Comparison of ENCODE assay signal across 8 cellular contexts in genomic region chr11:832529-833113, GRCh38. TPM values are rescaled to one million over a fixed set of nuclear protein-coding genes. Genes with fewer than 3 reads are reported as not detected.
DNase-seq lines count a peak whose midpoint lies in the region; ATAC-seq and TF ChIP-seq lines count a peak whose summit lies in the region.

Gene CD151, plus strand, starts transcription at chr11:832952. Its CDS starts 3,118 bp downstream, at chr11:836070.

- ATAC-seq in HG02981 (IDR thresholded peaks at IDR 0.05; ENCODE audit: unreplicated experiment) (peak; percentile 40), RWPE2 (ENCODE audit: low read depth) (no peak; the same call in 2 of the 3 replicates), body of pancreas (peak; percentile 60), gastrocnemius medialis (peak; percentile 34 to 65)

- DNase-seq in NCI-H1092 treated with DMSO at 0.1 percent for 48 hours (lab: John Stamatoyannopoulos, UW) (peak; percentile 9), NCI-H1092 (lab: John Stamatoyannopoulos, UW) (no peak), RWPE2 (ENCODE audit: low spot score) (no peak), body of pancreas (peak; percentile 66 to 79 (median 70)), gastrocnemius medialis (peak in 1 of 2 donors; percentile 44), pons (ENCODE audit: low spot score) (no peak)

- WGBS in body of pancreas, 2 donors, result 3 to 12% methylated on average over 3 to 60 of the region's 67 CpGs

- no peaks in the 10 kb centered on the region for H3K9me3 ChIP-seq in RWPE2 (ENCODE audit: severe bottlenecking)
- H3K9me3 ChIP-seq in body of pancreas, result no peaks in the 10 kb centered on the region
- no peaks in the 10 kb centered on the region for H3K9me3 ChIP-seq in iPS-15b (ENCODE audit: control insufficient read depth, insufficient read depth, low read length)
- H3K9me3 ChIP-seq in gastrocnemius medialis, result no peaks in the 10 kb centered on the region

- in situ Hi-C loops in gastrocnemius medialis (cut with MboI; ENCODE audit: low sequenced_read_pairs in 4 of 4), result no loop called here

- TF ChIP-seq CTCF in RWPE2 (IDR thresholded peaks at IDR 0.05; ENCODE audit: poor library complexity, severe bottlenecking) (peak; percentile 16), body of pancreas (IDR thresholded peaks at IDR 0.05) (peak in 1 of 7 experiments; percentile 44), gastrocnemius medialis (IDR thresholded peaks at IDR 0.05 in 4 of 5, conservative IDR thresholded peaks at IDR 0.05 in 1 of 5) (peak in 1 of 5 experiments; percentile 45)

- TF ChIP-seq POLR2A in body of pancreas (IDR thresholded peaks at IDR 0.05), result no peak
- TF ChIP-seq POLR2A in gastrocnemius medialis (IDR thresholded peaks at IDR 0.05), result peak in 1 of 2 donors; percentile 17

- peaks cover 10% of the 10 kb centered on the region for H3K4me1 ChIP-seq in RWPE2 (ENCODE audit: insufficient read depth, poor library complexity, severe bottlenecking)
- H3K4me1 ChIP-seq in body of pancreas, result peaks cover 88% of the 10 kb centered on the region
- H3K4me1 ChIP-seq in iPS-15b (ENCODE audit: control insufficient read depth, insufficient read depth, low read length), result peaks cover 3% of the 10 kb centered on the region
- H3K4me1 ChIP-seq in gastrocnemius medialis, result peaks cover 22 to 40% of the 10 kb centered on the region in 2 donors

- H3K36me3 ChIP-seq in RWPE2 (ENCODE audit: low read depth) (peaks cover 19% of the 10 kb centered on the region), body of pancreas (replicated peaks in 1 of 2; ENCODE audit: insufficient read depth in 1 of 2, low read depth in 2 of 2) (peaks cover 0 to 9% of the 10 kb centered on the region in 2 donors), iPS-15b (ENCODE audit: control insufficient read depth, insufficient read depth, low read length) (peaks cover 10% of the 10 kb centered on the region), gastrocnemius medialis (peaks cover 0 to 19% of the 10 kb centered on the region in 2 donors)

- H3K4me3 ChIP-seq in RWPE2 (ENCODE audit: severe bottlenecking), result peak within 1 kb of the TSS; percentile 95
- peak within 1 kb of the TSS; percentile 37 to 70 for H3K4me3 ChIP-seq in body of pancreas
- peak within 1 kb of the TSS; percentile 65 for H3K4me3 ChIP-seq in iPS-15b (ENCODE audit: low read depth, low read length)
- H3K4me3 ChIP-seq in gastrocnemius medialis, result peak within 1 kb of the TSS; percentile 63 to 81 (median 68)

- no peak within 1 kb of the TSS for H3K9ac ChIP-seq in iPS-15b (ENCODE audit: low read depth, low read length)

- intact Hi-C loops in body of pancreas (cut with DNase I), result no loop called here
- intact Hi-C loops in gastrocnemius medialis (cut with DNase I; ENCODE audit: low total_unique reads), result loop anchor here (1.0 kb wide), 1 partner anchor 9 kb away; no protein-coding TSS in a partner anchor

- peak within 1 kb of the TSS; percentile 97 for H3K27ac ChIP-seq in RWPE2 (ENCODE audit: poor library complexity, severe bottlenecking)
- peak within 1 kb of the TSS; percentile 96 to 99 (median 98) for H3K27ac ChIP-seq in body of pancreas
- H3K27ac ChIP-seq in gastrocnemius medialis, result peak within 1 kb of the TSS; percentile 84 to 97 (median 88)

- H3K27me3 ChIP-seq in RWPE2 (ENCODE audit: insufficient read depth, poor library complexity, severe bottlenecking), result peaks cover 10% of the 10 kb centered on the region
- H3K27me3 ChIP-seq in body of pancreas, result no peaks in the 10 kb centered on the region
- peaks cover 27% of the 10 kb centered on the region for H3K27me3 ChIP-seq in iPS-15b (ENCODE audit: control insufficient read depth, insufficient read depth, low read length)
- H3K27me3 ChIP-seq in gastrocnemius medialis, result peaks cover 13 to 27% (median 22%) of the 10 kb centered on the region in 3 donors

RNA-seq across cellular contexts. Expression of gene CD151, which starts in this region (rescaled TPM):
- total RNA-seq in body of pancreas (100 to 1,000 TPM; 152 to 282 TPM), gastrocnemius medialis (100 to 1,000 TPM in 3 of 4 donors, 10 to 100 TPM in 1; 77.0 to 206 (median 169) TPM)

Comparison
In these comparisons a context has a peak if more than half of its experiments do, and no peak if none do; other contexts are left out.
1. DNase-seq: peak in NCI-H1092 treated with DMSO at 0.1 percent for 48 hours (single experiment) and body of pancreas (4 of 4); none in NCI-H1092 (single experiment), RWPE2 (single experiment) and pons (single experiment).
2. Peak in every context shown above with its lines, with median percentiles within 50 percentile points of each other: H3K27ac ChIP-seq and H3K4me3 ChIP-seq.